ENCODE assay signal across 8 cellular contexts in genomic region chr3:30747771-30748281, GRCh38.
DNase-seq lines count a peak whose midpoint lies in the region; ATAC-seq, FAIRE-seq and TF ChIP-seq lines count a peak whose summit lies in the region.

No MANE protein-coding gene starts in this region.

- H2BK15ac ChIP-seq in IMR-90 (ENCODE audit: low read depth, low read length), result no peak overlapping the region

- ATAC-seq in IMR-90 (ENCODE audit: low read depth), result peak; percentile 69

- no peak for TF ChIP-seq POLR2A in IMR-90 (IDR thresholded peaks at IDR 0.05; ENCODE audit: low read depth, low read length)

- H3K9me1 ChIP-seq in IMR-90 (ENCODE audit: insufficient read depth, low read length), result no peaks in the 10 kb centered on the region

- no peak overlapping the region for H4K5ac ChIP-seq in IMR-90 (ENCODE audit: low read depth, low read length)

- H3K27ac ChIP-seq in IMR-90 (ENCODE audit: insufficient read depth, low read length) (no peak overlapping the region), astrocyte (ENCODE audit: low read depth, low read length) (no peak overlapping the region)

- H3K9me3 Mint-ChIP-seq in astrocyte (ENCODE audit: unreplicated experiment), result no peaks in the 10 kb centered on the region
- H3K9me3 Mint-ChIP-seq in activated T-helper 2 cell treated with anti-CD3 and anti-CD28 coated beads, Interferon-gamma antibody, Interleukin-2, Interleukin-4, amounts not matched to agents 10 μg/mL and 5 μg/mL and 100 μg/mL, durations not matched to agents 14 hours and 24 hours and 36 hours, result no peaks in the 10 kb centered on the region

- no peak overlapping the region for H2AK5ac ChIP-seq in IMR-90 (ENCODE audit: low read depth, low read length)

- H2AFZ ChIP-seq in IMR-90 (replicated peaks; ENCODE audit: low read length, poor library complexity) (no peak overlapping the region), astrocyte (ENCODE audit: low read depth, low read length) (no peak overlapping the region)

- BruUV-seq in IMR-90 (replicated peaks; lab: Mats Ljungman, UMichigan), result no TSS peak

- no peak overlapping the region for H3K14ac ChIP-seq in IMR-90 (replicated peaks; ENCODE audit: low read depth, low read length)

- H3K79me2 ChIP-seq in astrocyte (ENCODE audit: insufficient read depth, low read length), result no peaks in the 10 kb centered on the region

- peak overlapping the region; percentile 34; the same call in 1 of the 2 replicates for H3K18ac ChIP-seq in IMR-90 (ENCODE audit: low read depth, low read length)

- H3K4me3 ChIP-seq in IMR-90 (ENCODE audit: insufficient read depth, low read depth, low read length), result no peak overlapping the region
- no peak overlapping the region for H3K4me3 ChIP-seq in astrocyte (ENCODE audit: insufficient read depth, low read depth, low read length)

- H3K36me3 Mint-ChIP-seq in astrocyte (ENCODE audit: low read depth, unreplicated experiment), result no peaks in the 10 kb centered on the region
- no peaks in the 10 kb centered on the region for H3K36me3 Mint-ChIP-seq in activated T-helper 2 cell treated with anti-CD3 and anti-CD28 coated beads, Interferon-gamma antibody, Interleukin-2, Interleukin-4, amounts not matched to agents 10 μg/mL and 5 μg/mL and 100 μg/mL, durations not matched to agents 14 hours and 24 hours and 36 hours (ENCODE audit: low read depth)

- no peaks in the 10 kb centered on the region for H3K27me3 Mint-ChIP-seq in astrocyte (ENCODE audit: low read depth, unreplicated experiment)
- H3K27me3 Mint-ChIP-seq in activated T-helper 2 cell treated with anti-CD3 and anti-CD28 coated beads, Interferon-gamma antibody, Interleukin-2, Interleukin-4, amounts not matched to agents 10 μg/mL and 5 μg/mL and 100 μg/mL, durations not matched to agents 14 hours and 24 hours and 36 hours (ENCODE audit: low read depth), result no peaks in the 10 kb centered on the region

- H3K4me1 Mint-ChIP-seq in astrocyte (ENCODE audit: low read depth, unreplicated experiment), result peaks cover 23% of the 10 kb centered on the region
- H3K4me1 Mint-ChIP-seq in activated T-helper 2 cell treated with anti-CD3 and anti-CD28 coated beads, Interferon-gamma antibody, Interleukin-2, Interleukin-4, amounts not matched to agents 10 μg/mL and 5 μg/mL and 100 μg/mL, durations not matched to agents 14 hours and 24 hours and 36 hours (ENCODE audit: low read depth), result peaks cover 48% of the 10 kb centered on the region

- POLR2A ChIA-PET in IMR-90 (lab: Charles Lee; ENCODE audit: unreplicated experiment), result no interaction called here

- H3K4me2 ChIP-seq in IMR-90 (ENCODE audit: low read depth, low read length) (no peak overlapping the region), astrocyte (ENCODE audit: low read length) (peak overlapping the region; percentile 46)

- no peak overlapping the region for H3K56ac ChIP-seq in IMR-90 (ENCODE audit: extremely low read depth, insufficient read depth, low read length)

- intact Hi-C loops in IMR-90 (cut with micrococcal nuclease), result loop anchor here (1.0 to 10.0 kb wide), 3 partner anchors 203 to 706 kb away; no protein-coding TSS in a partner anchor
- intact Hi-C loops in activated T-helper 2 cell treated with anti-CD3 and anti-CD28 coated beads, Interferon-gamma antibody, Interleukin-2, Interleukin-4, amounts not matched to agents 10 μg/mL and 5 μg/mL and 100 μg/mL, durations not matched to agents 14 hours and 24 hours and 36 hours (cut with micrococcal nuclease), result loop anchor here (2.0 to 5.0 kb wide), 2 partner anchors 401 to 699 kb away; no protein-coding TSS in a partner anchor

- FAIRE-seq in astrocyte (lab: Jason Lieb, UNC), result peak; percentile 64

- no peak overlapping the region for H2BK20ac ChIP-seq in IMR-90 (ENCODE audit: low read depth, low read length)

- CTCF ChIA-PET in IMR-90 (lab: Yijun Ruan, JAX), result interaction anchor here (0.7 to 2.0 kb wide), 6 partner anchors 16 to 733 kb away, joined by 3 to 12 read pairs (median 4); no protein-coding TSS in a partner anchor

- dilution Hi-C loops in IMR-90 (cut with HindIII; ENCODE audit: low sequenced_read_pairs, unreplicated experiment), result no loop called here

- DNase-seq in AG08396 (ENCODE audit: low spot score) (peak; percentile 26), IMR-90 (peak; percentile 79), astrocyte (ENCODE audit: low read depth) (peak; percentile 89), kidney tubule cell (ENCODE audit: low spot score) (peak; percentile 87), NCI-H2107 (lab: John Stamatoyannopoulos, UW) (no peak)
- DNase-seq in activated CD4-positive, alpha-beta T cell treated with anti-CD3 and anti-CD28 coated beads, Interleukin-2, amount 50 U/mL, for 48 hours, result no peak
- DNase-seq in stimulated activated naive CD4-positive, alpha-beta T cell (lab: John Stamatoyannopoulos, UW), result no peak
- no peak for DNase-seq in activated T-helper 2 cell treated with anti-CD3 and anti-CD28 coated beads, Interferon-gamma antibody, Interleukin-2, Interleukin-4, amounts not matched to agents 10 μg/mL and 5 μg/mL and 100 μg/mL, durations not matched to agents 14 hours and 24 hours and 36 hours (ENCODE audit: low spot score)

- H3K9ac ChIP-seq in IMR-90 (ENCODE audit: low read depth, low read length), result no peak overlapping the region
- H3K9ac ChIP-seq in astrocyte (ENCODE audit: low read length), result no peak overlapping the region

- H3K9me3 ChIP-seq in IMR-90 (ENCODE audit: control insufficient read depth, insufficient read depth, low read length) (no peaks in the 10 kb centered on the region), astrocyte (ENCODE audit: insufficient read depth, low read depth, low read length) (no peaks in the 10 kb centered on the region)

- H3K27me3 ChIP-seq in IMR-90 (ENCODE audit: control insufficient read depth, insufficient read depth, low read length), result no peaks in the 10 kb centered on the region
- no peaks in the 10 kb centered on the region for H3K27me3 ChIP-seq in astrocyte (ENCODE audit: insufficient read depth, low read length)

- WGBS in IMR-90 (ENCODE audit: extremely low coverage in 2 of 2, insufficient read length in 1 of 2), 2 experiments, result 0% methylated on average over 1 of the region's 4 CpGs; no CpG with 5 or more reads in 1 of the 2 experiments

- no peak overlapping the region for H3K4me3 Mint-ChIP-seq in astrocyte (ENCODE audit: unreplicated experiment)
- H3K4me3 Mint-ChIP-seq in activated T-helper 2 cell treated with anti-CD3 and anti-CD28 coated beads, Interferon-gamma antibody, Interleukin-2, Interleukin-4, amounts not matched to agents 10 μg/mL and 5 μg/mL and 100 μg/mL, durations not matched to agents 14 hours and 24 hours and 36 hours (ENCODE audit: low read depth), result no peak overlapping the region

- H3K36me3 ChIP-seq in IMR-90 (ENCODE audit: control insufficient read depth, insufficient read depth, low read length) (no peaks in the 10 kb centered on the region), astrocyte (ENCODE audit: insufficient read depth, low read length) (no peaks in the 10 kb centered on the region)

- in situ Hi-C loops in IMR-90 (cut with MboI; ENCODE audit: low sequenced_read_pairs), result no loop called here

- H3K79me1 ChIP-seq in IMR-90 (ENCODE audit: low read depth in 1 of 2, low read length in 2 of 2), result no peaks in the 10 kb centered on the region

- TF ChIP-seq RAD21 in IMR-90 (IDR thresholded peaks at IDR 0.05; ENCODE audit: low read length), result peak; percentile 63

- TF ChIP-seq CTCF in IMR-90 (conservative IDR thresholded peaks at IDR 0.05; ENCODE audit: low read depth, low read length) (peak; percentile 56), astrocyte (IDR thresholded peaks at IDR 0.05; ENCODE audit: insufficient read depth, low read depth, low read length) (peak; percentile 48)

- H3K4me1 ChIP-seq in IMR-90 (ENCODE audit: control insufficient read depth, insufficient read depth, low read length) (peaks cover 7% of the 10 kb centered on the region), astrocyte (ENCODE audit: insufficient read depth, low read length) (peaks cover 16% of the 10 kb centered on the region)

- 0 out of 4 replicates have a peak overlapping the region, but pooled peaks of 1 of the 2 experiments have one; percentile 3 for H4K8ac ChIP-seq in IMR-90 (ENCODE audit: low read depth in 2 of 2, low read length in 2 of 2)

- H2AK9ac ChIP-seq in IMR-90 (replicated peaks; ENCODE audit: low read depth, low read length, poor library complexity), result no peak overlapping the region

- peak overlapping the region; percentile 3; the same call in 1 of the 2 replicates for H4K91ac ChIP-seq in IMR-90 (ENCODE audit: insufficient read depth, low read depth, low read length)

- H3K4ac ChIP-seq in IMR-90 (ENCODE audit: low read depth, low read length), result peak overlapping the region; percentile 2; the same call in 1 of the 2 replicates

- no peak overlapping the region for H3K23ac ChIP-seq in IMR-90 (ENCODE audit: low read depth, low read length)

- H3K27ac Mint-ChIP-seq in astrocyte (ENCODE audit: unreplicated experiment), result peak overlapping the region; percentile 51
- no peak overlapping the region for H3K27ac Mint-ChIP-seq in activated T-helper 2 cell treated with anti-CD3 and anti-CD28 coated beads, Interferon-gamma antibody, Interleukin-2, Interleukin-4, amounts not matched to agents 10 μg/mL and 5 μg/mL and 100 μg/mL, durations not matched to agents 14 hours and 24 hours and 36 hours

- H4K20me1 ChIP-seq in IMR-90 (ENCODE audit: insufficient read depth, low read length), result no peaks in the 10 kb centered on the region
- no peaks in the 10 kb centered on the region for H4K20me1 ChIP-seq in astrocyte (ENCODE audit: insufficient read depth, low read length)

- H2BK120ac ChIP-seq in IMR-90 (ENCODE audit: low read depth, low read length), result peak overlapping the region; percentile 7; the same call in 1 of the 2 replicates

- H2BK5ac ChIP-seq in IMR-90 (ENCODE audit: low read depth, low read length, poor library complexity, severe bottlenecking), result no peak overlapping the region

TF ChIP-seq in IMR-90, 13 proteins besides CTCF, POLR2A, EP300 and RAD21:
- TF ChIP-seq MAFK (IDR thresholded peaks at IDR 0.05; ENCODE audit: low read depth, low read length) (no peak), CHD1 (IDR thresholded peaks at IDR 0.05; ENCODE audit: low read depth, low read length) (no peak), SMC3 (IDR thresholded peaks at IDR 0.05; ENCODE audit: low read depth, low read length) (peak; percentile 37), NFE2L2 (IDR thresholded peaks at IDR 0.05; ENCODE audit: low read depth, low read length) (no peak), RFX5 (IDR thresholded peaks at IDR 0.05; ENCODE audit: low read depth, low read length) (no peak), BHLHE40 (IDR thresholded peaks at IDR 0.05; ENCODE audit: low read depth, low read length) (no peak)
TF ChIP-seq in IMR-90: peak in this region for 1.

Comparison
In these comparisons a context has a peak if more than half of its experiments do, and no peak if none do; other contexts are left out.
1. DNase-seq: peak in AG08396 (single experiment), IMR-90 (single experiment), astrocyte (single experiment) and kidney tubule cell (single experiment); none in NCI-H2107 (single experiment), activated CD4-positive, alpha-beta T cell treated with anti-CD3 and anti-CD28 coated beads, Interleukin-2, amount 50 U/mL, for 48 hours (0 of 2), stimulated activated naive CD4-positive, alpha-beta T cell (0 of 6) and activated T-helper 2 cell treated with anti-CD3 and anti-CD28 coated beads, Interferon-gamma antibody, Interleukin-2, Interleukin-4, amounts not matched to agents 10 μg/mL and 5 μg/mL and 100 μg/mL, durations not matched to agents 14 hours and 24 hours and 36 hours (single experiment).